ENCODE assay signal across 8 cellular contexts in genomic region chr16:15643453-15644305, GRCh38. TPM values are rescaled to one million over a fixed set of nuclear protein-coding genes. Genes with fewer than 3 reads are reported as not detected.
DNase-seq lines count a peak whose midpoint lies in the region; TF ChIP-seq lines count a peak whose summit lies in the region.

No MANE protein-coding gene starts in this region.

- H3K27ac ChIP-seq in KMS-11 (peak overlapping the region; percentile 92), right atrium auricular region (peak overlapping the region; percentile 99)

- peaks cover 18% of the 10 kb centered on the region; the same call in 1 of the 2 replicates for H3K79me2 ChIP-seq in KMS-11 (ENCODE audit: insufficient read depth, low read depth)

- TF ChIP-seq CTCF in KMS-11 (conservative IDR thresholded peaks at IDR 0.05; ENCODE audit: low read depth, low read length), result peak; percentile 67
- TF ChIP-seq CTCF in right atrium auricular region (IDR thresholded peaks at IDR 0.05), result peak; percentile 44 to 65
- peak; percentile 53 for TF ChIP-seq CTCF in retinal pigment epithelial cell (conservative IDR thresholded peaks at IDR 0.05; ENCODE audit: low read depth, low read length)

- H3K4me1 ChIP-seq in KMS-11 (ENCODE audit: low read depth, poor library complexity, severe bottlenecking), result peaks cover 26% of the 10 kb centered on the region
- H3K4me1 ChIP-seq in right atrium auricular region, result peaks cover 0 to 25% of the 10 kb centered on the region in 2 donors

- H2AFZ ChIP-seq in KMS-11 (ENCODE audit: low read depth), result peak overlapping the region; percentile 70

- H3K36me3 ChIP-seq in KMS-11 (ENCODE audit: insufficient read depth), result no peaks in the 10 kb centered on the region
- H3K36me3 ChIP-seq in right atrium auricular region, result peaks cover 4% of the 10 kb centered on the region

- no peak overlapping the region for H3K4me3 ChIP-seq in KMS-11 (IDR thresholded peaks at IDR 0.05; ENCODE audit: insufficient read depth, low read depth, low read length)
- peak overlapping the region; percentile 88 to 95 for H3K4me3 ChIP-seq in right atrium auricular region
- peak overlapping the region; percentile 99 for H3K4me3 ChIP-seq in retinal pigment epithelial cell (ENCODE audit: low read length)

- H3K9ac ChIP-seq in KMS-11, result peak overlapping the region; percentile 85

- no peaks in the 10 kb centered on the region for H3K27me3 ChIP-seq in KMS-11 (ENCODE audit: insufficient read depth, low read depth)
- H3K27me3 ChIP-seq in right atrium auricular region, result no peaks in the 10 kb centered on the region

- no peaks in the 10 kb centered on the region for H4K20me1 ChIP-seq in KMS-11 (ENCODE audit: insufficient read depth)

- DNase-seq in NCI-H1417 (lab: John Stamatoyannopoulos, UW) (peak; percentile 47 to 90 (median 74)), NCI-H1417 treated with DMSO at 0.1 percent for 48 hours (lab: John Stamatoyannopoulos, UW) (no peak), RKO (ENCODE audit: low spot score) (peak; percentile 83), amniotic stem cell (lab: John Stamatoyannopoulos, UW) (peak; percentile 61), right atrium auricular region (ENCODE audit: low spot score) (no peak), retinal pigment epithelial cell (ENCODE audit: low read depth) (no peak), GM19240 (ENCODE audit: insufficient read length, low spot score) (no peak)

- H3K9me3 ChIP-seq in right atrium auricular region, result no peaks in the 10 kb centered on the region

- H3K4me2 ChIP-seq in KMS-11, result peak overlapping the region; percentile 89

RNA-seq across cellular contexts. Expression of gene MARF1, which starts 0.7 kb away (rescaled TPM):
- 10 to 100 TPM; 17.1 to 24.8 TPM for total RNA-seq in right atrium auricular region

RNA-seq across cellular contexts. Expression of gene NDE1, which starts 6.4 kb away (rescaled TPM):
- 10 to 100 TPM; 12.5 to 18.6 TPM for total RNA-seq in right atrium auricular region

Comparison
In these comparisons a context has a peak if more than half of its experiments do, and no peak if none do; other contexts are left out.
1. DNase-seq: peak in NCI-H1417 (3 of 3), RKO (single experiment) and amniotic stem cell (single experiment); none in NCI-H1417 treated with DMSO at 0.1 percent for 48 hours (single experiment), right atrium auricular region (single experiment), retinal pigment epithelial cell (single experiment) and GM19240 (single experiment).
2. Peak in every context shown above with its lines, with median percentiles within 50 percentile points of each other: CTCF ChIP-seq.